ENCODE assay signal across 10 cellular contexts in the genomic region with DNA sequence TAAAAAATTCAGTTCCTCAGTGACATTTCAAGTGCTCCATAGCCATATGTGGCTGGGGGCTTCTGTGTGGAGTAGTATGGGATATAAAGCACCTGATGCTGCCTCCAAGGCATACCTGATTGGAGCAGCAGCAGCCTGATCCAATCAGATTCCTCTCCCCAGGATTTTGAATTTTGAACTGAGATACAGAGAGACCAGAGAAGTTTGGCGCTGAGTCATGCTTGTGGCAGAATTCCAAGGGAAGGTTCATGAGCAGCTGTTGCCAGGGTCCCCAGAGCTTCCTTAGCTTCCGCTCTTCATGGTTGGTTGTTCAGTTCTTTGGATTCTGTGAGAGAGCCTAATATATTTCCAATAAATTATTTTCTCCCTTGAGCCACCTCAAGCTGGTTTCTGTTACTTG. TPM values are rescaled to one million over a fixed set of nuclear protein-coding genes. Genes with fewer than 3 reads are reported as not detected.
DNase-seq lines count a peak whose midpoint lies in the region; TF ChIP-seq lines count a peak whose summit lies in the region.
"Had no signal": no experiment of that assay in that cellular context is flagged by ENCODE, and none has a peak within 500 bp of the region (broad histone marks: within the 10 kb centered on the region; RNA-seq: fewer than 3 reads in every experiment).

No MANE protein-coding gene starts in this region.

- H3K27me3 Mint-ChIP-seq in type B pancreatic cell, result peaks cover 7% of the 10 kb centered on the region
- H3K27me3 Mint-ChIP-seq: brain had no signal

- H3K4me3 ChIP-seq in fibroblast of the aortic adventitia (ENCODE audit: low read depth, low read length), result no peak overlapping the region

- TF ChIP-seq CTCF in fibroblast of the aortic adventitia (IDR thresholded peaks at IDR 0.05; ENCODE audit: insufficient read depth, low read length), result no peak
- no peak for TF ChIP-seq CTCF in type B pancreatic cell (conservative IDR thresholded peaks at IDR 0.05)

- DNase-seq in GM04504 (ENCODE audit: low read depth), result peak; percentile 28
- peak; percentile 92 for DNase-seq in NCI-H69 (lab: John Stamatoyannopoulos, UW)
- DNase-seq in fibroblast of the aortic adventitia (ENCODE audit: low read depth), result peak; percentile 57
- peak; percentile 41 for DNase-seq in pons (ENCODE audit: low spot score)
- DNase-seq in KBM-7, result no peak
- no peak for DNase-seq in type B pancreatic cell (ENCODE audit: extremely low spot score, unreplicated experiment)
- DNase-seq in GM19240 (ENCODE audit: insufficient read length, low spot score), result no peak
- DNase-seq in NK-92 (lab: John Stamatoyannopoulos, UW; ENCODE audit: unreplicated experiment), result no peak
- DNase-seq: naive B cell had no signal

- H3K36me3 Mint-ChIP-seq in type B pancreatic cell, result no peaks in the 10 kb centered on the region
- H3K36me3 Mint-ChIP-seq: brain, naive B cell had no signal

- no peak overlapping the region for H3K4me3 Mint-ChIP-seq in type B pancreatic cell
- H3K4me3 Mint-ChIP-seq: naive B cell had no signal

- in situ Hi-C loops in KBM-7 (cut with MboI; ENCODE audit: low pct_unique_long_range_greater_than_20kb, low sequenced_read_pairs), result no loop called here

- H3K4me1 Mint-ChIP-seq in type B pancreatic cell (ENCODE audit: unreplicated experiment), result no peaks in the 10 kb centered on the region
- H3K4me1 Mint-ChIP-seq: naive B cell had no signal

- H3K9me3 Mint-ChIP-seq in type B pancreatic cell, result no peaks in the 10 kb centered on the region

- no peak overlapping the region for H3K27ac Mint-ChIP-seq in type B pancreatic cell
- H3K27ac Mint-ChIP-seq: naive B cell had no signal

RNA-seq across cellular contexts. Expression of a gene that starts 29.0 kb away (rescaled TPM):
- total RNA-seq in fibroblast of the aortic adventitia (ENCODE audit: low replicate concordance) (25.2 and 46.1 TPM in 2 replicates), type B pancreatic cell (ENCODE audit: low replicate concordance) (30.6 and 36.1 TPM in 2 replicates)

Comparison
In these comparisons a context has a peak if more than half of its experiments do, and no peak if none do; other contexts are left out.
1. DNase-seq: peak in GM04504 (single experiment), NCI-H69 (single experiment), fibroblast of the aortic adventitia (single experiment) and pons (single experiment); none in KBM-7 (single experiment), type B pancreatic cell (single experiment), GM19240 (single experiment) and NK-92 (single experiment).